8 cellular contexts compared by ENCODE assay signal in the genomic region with DNA sequence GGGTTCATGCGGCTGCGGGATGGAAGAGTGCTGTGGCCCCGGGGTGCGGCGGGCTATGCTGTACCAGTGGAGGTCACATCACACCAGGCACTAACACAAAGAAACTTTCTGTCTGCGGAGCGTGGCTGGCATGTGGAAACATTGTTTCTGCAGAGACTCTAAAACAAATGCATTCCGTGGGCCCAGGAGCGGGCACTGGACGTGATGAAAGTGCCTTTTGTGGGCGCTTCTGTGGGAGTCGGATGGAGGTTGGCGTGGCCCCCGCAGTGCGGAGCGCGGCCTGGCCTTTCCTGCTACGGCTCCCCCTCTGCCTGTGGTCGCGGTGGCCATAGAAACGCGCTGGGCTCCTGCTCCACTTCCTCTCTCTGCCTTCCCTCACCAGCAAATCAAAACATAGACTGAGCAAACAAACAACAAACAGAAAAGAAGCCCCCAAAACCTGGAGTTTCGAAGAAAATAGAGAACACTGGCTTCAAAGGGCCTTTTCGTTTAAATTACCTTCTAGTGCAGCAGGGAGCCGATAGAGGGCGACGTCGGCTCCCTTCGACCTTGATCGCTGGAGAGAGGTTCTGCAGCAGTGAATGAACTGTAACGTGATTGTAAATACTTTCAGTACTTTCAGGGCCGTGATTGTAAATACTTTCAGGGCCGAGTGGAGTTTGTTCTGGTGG. TPM values are rescaled to one million over a fixed set of nuclear protein-coding genes. Genes with fewer than 3 reads are reported as not detected.
DNase-seq lines count a peak whose midpoint lies in the region; TF ChIP-seq lines count a peak whose summit lies in the region.

No MANE protein-coding gene starts in this region.

- H3K14ac ChIP-seq in neuronal stem cell (ENCODE audit: low read length): no peak overlapping the region

- H3K9me3 ChIP-seq in esophagus muscularis mucosa: no peaks in the 10 kb centered on the region
- H3K9me3 ChIP-seq in neuronal stem cell (replicated peaks in 1 of 2; ENCODE audit: control insufficient read depth in 2 of 2, insufficient read depth in 1 of 2, low read depth in 1 of 2, low read length in 2 of 2): no peaks in the 10 kb centered on the region
- H3K9me3 ChIP-seq in vagina: no peaks in the 10 kb centered on the region

- no peak for TF ChIP-seq POLR2A in esophagus muscularis mucosa (IDR thresholded peaks at IDR 0.05; ENCODE audit: low read depth)
- no peak for TF ChIP-seq POLR2A in vagina (IDR thresholded peaks at IDR 0.05)

- TF ChIP-seq CTCF in esophagus muscularis mucosa (IDR thresholded peaks at IDR 0.05): peak; percentile 41 to 57 (median 44)
- peak in 2 of 3 experiments; percentile 5 to 57 for TF ChIP-seq CTCF in vagina (IDR thresholded peaks at IDR 0.05)

- H2BK12ac ChIP-seq in neuronal stem cell (ENCODE audit: low read length): no peak overlapping the region

- TF ChIP-seq EP300 in esophagus muscularis mucosa (IDR thresholded peaks at IDR 0.05): no peak

- no peak overlapping the region for H2BK120ac ChIP-seq in neuronal stem cell (ENCODE audit: low read depth, low read length)

- no peak overlapping the region for H3K23ac ChIP-seq in neuronal stem cell (ENCODE audit: low read depth, low read length, poor library complexity)

- CTCF ChIA-PET in HEK293T (lab: Yijun Ruan, JAX): interaction anchor here (0.6 kb wide), 1 partner anchor 380 kb away, joined by 3 read pairs; no protein-coding TSS in a partner anchor

- peak overlapping the region; percentile 69 for H2BK5ac ChIP-seq in neuronal stem cell (ENCODE audit: low read length)

- H2AK5ac ChIP-seq in neuronal stem cell (ENCODE audit: low read depth, low read length): peak overlapping the region; percentile 68

- H3K18ac ChIP-seq in neuronal stem cell (ENCODE audit: low read length): peak overlapping the region; percentile 67

- no peak overlapping the region for H4K8ac ChIP-seq in neuronal stem cell (ENCODE audit: low read depth, low read length)

- 75% methylated on average over 33 of the region's 33 CpGs for WGBS in esophagus muscularis mucosa
- WGBS in neuronal stem cell (ENCODE audit: extremely low coverage in 2 of 2, insufficient read length in 2 of 2, insufficient replicate concordance in 1 of 2), 2 donors: no CpG with 5 or more reads among the region's 33 CpGs

- no peak overlapping the region for H2BK15ac ChIP-seq in neuronal stem cell (ENCODE audit: low read length)

- H3K27ac ChIP-seq in esophagus muscularis mucosa (replicated peaks in 1 of 4): no peak overlapping the region
- no peak overlapping the region for H3K27ac ChIP-seq in neuronal stem cell (replicated peaks; ENCODE audit: low read length)
- H3K27ac ChIP-seq in vagina: no peak overlapping the region

- H3K9ac ChIP-seq in neuronal stem cell (ENCODE audit: low read depth, low read length, poor library complexity): no peak overlapping the region

- no peak overlapping the region for H4K91ac ChIP-seq in neuronal stem cell (ENCODE audit: low read depth, low read length, poor library complexity)

- no peaks in the 10 kb centered on the region for H3K79me1 ChIP-seq in neuronal stem cell (ENCODE audit: low read depth, low read length)

- POLR2A ChIA-PET in HEK293T (lab: Yijun Ruan, JAX): no interaction called here

- DNase-seq in NCI-H1092 treated with DMSO at 0.1 percent for 48 hours (lab: John Stamatoyannopoulos, UW) (peak; percentile 27), NCI-H1092 (lab: John Stamatoyannopoulos, UW) (no peak), HEK293T (ENCODE audit: extremely low spot score) (peak; percentile 68), MV-4-11 (lab: John Stamatoyannopoulos, UW) (peak; percentile 62), esophagus muscularis mucosa (ENCODE audit: extremely low spot score) (peak; percentile 70), neuronal stem cell (ENCODE audit: low spot score) (no peak), vagina (ENCODE audit: extremely low spot score in 2 of 2) (no peak)
- peak; percentile 13 to 26 for DNase-seq in activated CD8-positive, alpha-beta memory T cell treated with anti-CD3 and anti-CD28 coated beads for 4 hours (ENCODE audit: low read depth in 2 of 2)

- H3K4me3 ChIP-seq in esophagus muscularis mucosa (peak overlapping the region in 2 of 4 donors; percentile 7 to 26), neuronal stem cell (ENCODE audit: low read length in 2 of 2) (no peak overlapping the region), vagina (no peak overlapping the region)

- H3K27me3 ChIP-seq in esophagus muscularis mucosa (no peaks in the 10 kb centered on the region), neuronal stem cell (ENCODE audit: control insufficient read depth in 3 of 3, insufficient read depth in 3 of 3, low read depth in 1 of 3, low read length in 3 of 3) (no peaks in the 10 kb centered on the region), vagina (no peaks in the 10 kb centered on the region)

- H3K4me1 ChIP-seq in esophagus muscularis mucosa (peaks cover 0 to 4% (median 0%) of the 10 kb centered on the region in 4 donors), neuronal stem cell (ENCODE audit: control insufficient read depth in 2 of 2, insufficient read depth in 1 of 2, low read depth in 1 of 2, low read length in 2 of 2) (peaks cover 12 to 14% of the 10 kb centered on the region in 2 donors), vagina (no peaks in the 10 kb centered on the region)

- H2AFZ ChIP-seq in neuronal stem cell (ENCODE audit: low read length): no peak overlapping the region

- intact Hi-C loops in esophagus muscularis mucosa (cut with DNase I) (no loop called here), vagina (cut with DNase I) (no loop called here)

- no peak overlapping the region for H3K4me2 ChIP-seq in neuronal stem cell (ENCODE audit: insufficient read depth, low read length, poor library complexity, severe bottlenecking)

- no peak overlapping the region for H3K4ac ChIP-seq in neuronal stem cell (ENCODE audit: low read length)

- H3K36me3 ChIP-seq in esophagus muscularis mucosa (no peaks in the 10 kb centered on the region), neuronal stem cell (replicated peaks in 1 of 2; ENCODE audit: control insufficient read depth in 2 of 2, insufficient read depth in 2 of 2, low read length in 2 of 2) (peaks cover 11 to 83% of the 10 kb centered on the region in 2 donors), vagina (no peaks in the 10 kb centered on the region)

TF ChIP-seq in HEK293T, 16 proteins besides CTCF, POLR2A, EP300 and RAD21:
- TF ChIP-seq ELF4 (IDR thresholded peaks at IDR 0.05) (no peak), ZNF384 (IDR thresholded peaks at IDR 0.05) (no peak), FOXA1 (IDR thresholded peaks at IDR 0.05) (no peak), L3MBTL2 (conservative IDR thresholded peaks at IDR 0.05) (no peak), HDGF (IDR thresholded peaks at IDR 0.05; ENCODE audit: borderline replicate concordance) (no peak), CTBP1 (IDR thresholded peaks at IDR 0.05; ENCODE audit: borderline replicate concordance) (no peak), TARDBP (IDR thresholded peaks at IDR 0.05) (no peak), SUZ12 (IDR thresholded peaks at IDR 0.05) (no peak), FOXM1 (IDR thresholded peaks at IDR 0.05; ENCODE audit: borderline replicate concordance) (no peak), NFRKB (IDR thresholded peaks at IDR 0.05) (no peak), ARNT (IDR thresholded peaks at IDR 0.05) (no peak), BHLHE40 (IDR thresholded peaks at IDR 0.05; ENCODE audit: borderline replicate concordance) (no peak), LEF1 (IDR thresholded peaks at IDR 0.05; ENCODE audit: borderline replicate concordance) (no peak), FOXK2 (IDR thresholded peaks at IDR 0.05) (no peak), SP1 (IDR thresholded peaks at IDR 0.05) (no peak)
- TF ChIP-seq, protein P1, sequence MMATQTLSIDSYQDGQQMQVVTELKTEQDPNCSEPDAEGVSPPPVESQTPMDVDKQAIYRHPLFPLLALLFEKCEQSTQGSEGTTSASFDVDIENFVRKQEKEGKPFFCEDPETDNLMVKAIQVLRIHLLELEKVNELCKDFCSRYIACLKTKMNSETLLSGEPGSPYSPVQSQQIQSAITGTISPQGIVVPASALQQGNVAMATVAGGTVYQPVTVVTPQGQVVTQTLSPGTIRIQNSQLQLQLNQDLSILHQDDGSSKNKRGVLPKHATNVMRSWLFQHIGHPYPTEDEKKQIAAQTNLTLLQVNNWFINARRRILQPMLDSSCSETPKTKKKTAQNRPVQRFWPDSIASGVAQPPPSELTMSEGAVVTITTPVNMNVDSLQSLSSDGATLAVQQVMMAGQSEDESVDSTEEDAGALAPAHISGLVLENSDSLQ (IDR thresholded peaks at IDR 0.05): no peak

RNA-seq across cellular contexts. Expression of gene KIF5C, which starts 51.4 kb away (rescaled TPM):
- total RNA-seq in esophagus muscularis mucosa (1 to 10 TPM; 2.9 to 4.6 (median 3.2) TPM), vagina (13.3 TPM)
- polyA plus RNA-seq in neuronal stem cell (2013, experiment 1 of 2): 79.5 TPM
- polyA plus RNA-seq in neuronal stem cell (2013, experiment 2 of 2): 90.7 TPM

Comparison
In these comparisons a context has a peak if more than half of its experiments do, and no peak if none do; other contexts are left out.
1. DNase-seq: peak in NCI-H1092 treated with DMSO at 0.1 percent for 48 hours (single experiment), HEK293T (single experiment), MV-4-11 (single experiment), activated CD8-positive, alpha-beta memory T cell treated with anti-CD3 and anti-CD28 coated beads for 4 hours (2 of 2) and esophagus muscularis mucosa (single experiment); none in NCI-H1092 (single experiment), neuronal stem cell (single experiment) and vagina (0 of 2).